Comparison of ENCODE assay signal across 8 cellular contexts in the genomic region with DNA sequence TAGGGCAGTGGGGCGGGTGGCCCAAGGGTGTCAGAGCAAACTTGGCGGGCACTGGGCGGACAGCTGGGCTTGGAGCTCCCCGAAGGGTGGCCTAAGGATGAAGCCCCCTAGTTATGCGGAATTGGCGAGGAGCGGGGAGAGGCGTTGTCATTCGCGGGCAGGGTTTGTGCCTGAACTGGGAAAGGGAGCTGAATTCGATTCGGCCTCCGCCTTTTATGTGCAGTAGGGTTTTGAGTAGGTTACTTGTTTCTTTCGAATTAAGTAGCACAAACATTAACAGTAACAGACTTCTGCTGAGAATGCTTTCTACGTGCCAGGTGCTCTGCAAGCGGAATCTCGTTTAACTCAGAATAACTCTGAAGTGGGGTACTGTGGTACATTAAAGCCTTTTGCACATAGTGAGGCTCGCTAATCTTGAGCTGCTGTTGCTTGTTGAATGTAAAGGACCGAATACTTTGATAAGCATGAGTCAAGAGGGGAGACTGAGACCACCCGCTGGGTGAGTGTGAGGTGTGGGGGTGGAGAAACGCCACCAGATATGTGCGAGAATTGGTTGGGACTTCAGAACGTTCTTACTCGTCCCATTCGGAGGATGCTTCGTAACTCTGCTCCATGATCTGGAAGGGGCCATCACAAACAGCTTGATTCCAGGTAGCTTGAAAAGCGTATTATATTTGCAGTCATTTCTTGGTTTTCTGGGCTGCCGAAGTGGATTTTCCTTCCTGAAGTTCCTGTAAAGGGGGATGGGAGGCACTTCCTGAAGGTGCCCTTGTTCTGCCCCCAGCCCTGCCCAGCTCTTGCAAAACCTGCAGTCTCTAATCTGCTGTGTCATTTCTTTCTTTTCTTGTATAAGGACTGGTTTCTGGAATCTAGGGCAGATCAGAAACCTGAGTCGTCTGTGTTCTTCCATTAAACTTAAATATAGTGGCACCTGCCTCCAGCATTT. TPM values are rescaled to one million over a fixed set of nuclear protein-coding genes. Genes with fewer than 3 reads are reported as not detected.
DNase-seq lines count a peak whose midpoint lies in the region; ATAC-seq, FAIRE-seq and TF ChIP-seq lines count a peak whose summit lies in the region.

No MANE protein-coding gene starts in this region.

- SMC1A ChIA-PET in GM12878 (lab: Charles Lee; ENCODE audit: uncharacterized antibody, unreplicated experiment), result interaction anchor here (0.8 to 8.6 kb wide), 11 partner anchors 11 to 276 kb away, joined by 3 to 87 read pairs (median 7); a partner anchor contains a TSS

- peaks cover 35% of the 10 kb centered on the region for H3K79me2 ChIP-seq in GM12878 (ENCODE audit: control insufficient read depth, insufficient read depth, low read length)

- ATAC-seq in GM12878 (no peak), right lobe of liver (peak; percentile 14 to 47 (median 43)), GM19455 (IDR thresholded peaks at IDR 0.05; ENCODE audit: unreplicated experiment) (no peak), HG02970 (IDR thresholded peaks at IDR 0.05; ENCODE audit: low FRiP score, unreplicated experiment) (no peak)

- TF ChIP-seq RAD21 in GM12878 (IDR thresholded peaks at IDR 0.05; ENCODE audit: insufficient read depth, low read depth, low read length), result no peak

- H3K27me3 ChIP-seq in GM12878 (replicated peaks in 1 of 2; ENCODE audit: control insufficient read depth in 2 of 2, insufficient read depth in 2 of 2, low read length in 1 of 2) (no peaks in the 10 kb centered on the region), right lobe of liver (no peaks in the 10 kb centered on the region)

- H3K9ac ChIP-seq in GM12878 (ENCODE audit: control insufficient read depth, insufficient read depth, low read length), result peak overlapping the region; percentile 98

- no peaks in the 10 kb centered on the region for H3K27me3 Mint-ChIP-seq in type B pancreatic cell

- H3K9me3 Mint-ChIP-seq in type B pancreatic cell, result no peaks in the 10 kb centered on the region

- H3K36me3 Mint-ChIP-seq in type B pancreatic cell, result peaks cover 8% of the 10 kb centered on the region

- H3K36me3 ChIP-seq in GM12878 (ENCODE audit: control insufficient read depth in 2 of 2, insufficient read depth in 2 of 2, low read length in 1 of 2) (peaks cover 13 to 15% of the 10 kb centered on the region in 2 experiments), right lobe of liver (peaks cover 11 to 38% (median 26%) of the 10 kb centered on the region in 4 donors)

- H3K27ac Mint-ChIP-seq in type B pancreatic cell, result peak overlapping the region; percentile 94

- intact Hi-C loops in GM12878 (cut with micrococcal nuclease; ENCODE audit: unreplicated experiment) (loop anchor here (5.0 to 10.0 kb wide), 2 partner anchors 49 to 258 kb away; a partner anchor contains a TSS), right lobe of liver (cut with DNase I) (no loop called here)

- H3K4me3 ChIP-seq in GM12878, result peak overlapping the region; percentile 98
- peak overlapping the region; percentile 100 for H3K4me3 ChIP-seq in right lobe of liver

- peak overlapping the region; percentile 97 for H3K27ac ChIP-seq in GM12878 (ENCODE audit: control insufficient read depth, insufficient read depth)
- H3K27ac ChIP-seq in right lobe of liver, result peak overlapping the region; percentile 84 to 90 (median 88)

- CTCF ChIA-PET in GM12878 (lab: Yijun Ruan, JAX), result interaction anchor here (0.7 to 9.4 kb wide), 16 partner anchors 12 to 654 kb away, joined by 3 to 94 read pairs (median 4); a partner anchor contains a TSS

- TF ChIP-seq POLR2A in GM12878 (IDR thresholded peaks at IDR 0.05; ENCODE audit: low read depth, low read length) (no peak), right lobe of liver (IDR thresholded peaks at IDR 0.05) (peak; percentile 50)

- peak; percentile 66 for FAIRE-seq in GM19239 (lab: Jason Lieb, UNC)
- FAIRE-seq in GM12878 (lab: Jason Lieb, UNC), result no peak
- no peak for FAIRE-seq in D721Med (lab: Jason Lieb, UNC)

- POLR2A ChIA-PET in GM12878 (lab: Charles Lee), result interaction anchor here (0.6 to 4.1 kb wide), 12 partner anchors 11 to 261 kb away, joined by 4 to 87 read pairs (median 10); a partner anchor contains a TSS

- peak overlapping the region; percentile 72 for H3K4me2 ChIP-seq in GM12878 (ENCODE audit: control insufficient read depth, insufficient read depth)

- no peak for TF ChIP-seq EP300 in GM12878 (IDR thresholded peaks at IDR 0.05; ENCODE audit: borderline replicate concordance in 1 of 2, control insufficient read depth in 1 of 2, low read depth in 2 of 2, low read length in 2 of 2)

- H2AFZ ChIP-seq in GM12878 (ENCODE audit: control insufficient read depth, low read depth, low read length), result peak overlapping the region; percentile 77

- BruUV-seq in GM12878 (replicated peaks; lab: Mats Ljungman, UMichigan), result TSS peak; percentile 70

- H3K9me3 ChIP-seq in GM12878 (replicated peaks; ENCODE audit: control insufficient read depth, insufficient read depth, low read length) (no peaks in the 10 kb centered on the region), right lobe of liver (no peaks in the 10 kb centered on the region)

- DNase-seq in GM19239 (ENCODE audit: insufficient read length, low spot score), result no peak
- DNase-seq in NCI-H69 (lab: John Stamatoyannopoulos, UW), result peak; percentile 11
- DNase-seq in GM12878 (ENCODE audit: low read depth, low spot score), result no peak
- peak; percentile 56 to 73 (median 73) for DNase-seq in right lobe of liver
- DNase-seq in type B pancreatic cell (ENCODE audit: extremely low spot score, unreplicated experiment), result no peak
- no peak for DNase-seq in D721Med (ENCODE audit: insufficient read length, low spot score)

- peaks cover 14% of the 10 kb centered on the region for H3K4me1 ChIP-seq in GM12878 (ENCODE audit: control insufficient read depth, insufficient read depth, low read length)
- peaks cover 0 to 14% (median 6%) of the 10 kb centered on the region in 4 donors for H3K4me1 ChIP-seq in right lobe of liver

- peak overlapping the region; percentile 97 for H3K4me3 Mint-ChIP-seq in type B pancreatic cell

- RAD21 ChIA-PET in GM12878 (lab: Charles Lee; ENCODE audit: unreplicated experiment), result interaction anchor here (0.7 to 4.0 kb wide), 11 partner anchors 8 to 280 kb away, joined by 3 to 92 read pairs (median 4); a partner anchor contains a TSS

- no peaks in the 10 kb centered on the region for H4K20me1 ChIP-seq in GM12878 (ENCODE audit: control insufficient read depth, insufficient read depth)

- peaks cover 23% of the 10 kb centered on the region for H3K4me1 Mint-ChIP-seq in type B pancreatic cell (ENCODE audit: unreplicated experiment)

- WGBS in GM12878 (ENCODE audit: insufficient coverage, insufficient replicate concordance, low lambda C conversion rate, missing lambda C conversion rate), result under 1% methylated on average over 29 of the region's 29 CpGs
- 0% methylated on average over 17 of the region's 29 CpGs for WGBS in right lobe of liver (ENCODE audit: insufficient coverage, low coverage, low lambda C conversion rate, missing lambda C conversion rate)

- TF ChIP-seq CTCF in GM12878 (IDR thresholded peaks at IDR 0.05 in 2 of 3, conservative IDR thresholded peaks at IDR 0.05 in 1 of 3; ENCODE audit: control insufficient read depth in 2 of 3, extremely low read depth in 1 of 3, insufficient read depth in 1 of 3, low read depth in 3 of 3, low read length in 3 of 3) (no peak), right lobe of liver (IDR thresholded peaks at IDR 0.05) (no peak), type B pancreatic cell (conservative IDR thresholded peaks at IDR 0.05) (no peak), D721Med (IDR thresholded peaks at IDR 0.05; ENCODE audit: insufficient read depth, missing control alignments) (no peak)

- in situ Hi-C loops in GM12878 (cut with MboI), result no loop called here

RNA-seq across cellular contexts. Expression of a gene that starts 0.9 kb away (rescaled TPM):
- 15.9 and 18.4 TPM in 2 replicates for total RNA-seq in GM12878 (2013; cell fraction: nucleolus; rRNA removed)
- 85.3 and 94.7 TPM in 2 replicates for total RNA-seq in GM12878 (2014; rRNA removed)
- 79.8 and 82.5 TPM in 2 replicates for total RNA-seq in GM12878 (2014; rRNA removed; fragmentation: Illumina TruSeq; extraction: Trizol)
- 94.4 and 98.8 TPM in 2 replicates for total RNA-seq in GM12878 (2021)
- 94.3 TPM for polyA plus RNA-seq in GM12878 (2011; ENCODE audit: low read depth)
- polyA plus RNA-seq in GM12878 (2011; rRNA removed), result 140 and 147 TPM in 2 replicates
- 117 and 123 TPM in 2 replicates for polyA plus RNA-seq in GM12878 (2011; cell fraction: cytosol; rRNA removed)
- 63.1 and 68.7 TPM in 2 replicates for polyA plus RNA-seq in GM12878 (2011; cell fraction: nucleus; rRNA removed)
- 53.8 and 69.0 TPM in 2 replicates for polyA plus RNA-seq in GM12878 (2012)
- polyA plus RNA-seq in GM12878 (2014; fragmentation: Illumina TruSeq; extraction: Trizol), result 83.1 and 88.7 TPM in 2 replicates
- polyA plus RNA-seq in GM12878 (2014; fragmentation: Nextera tagmentation; extraction: Ambion mirVana), result 10 to 100 TPM; 19.4 to 62.9 TPM
- polyA plus RNA-seq in GM12878 (2014; rRNA removed), result 114 and 119 TPM in 2 replicates
- 100 to 1,000 TPM; 243 to 246 TPM for polyA plus RNA-seq in GM12878 (2016; fragmentation: Nextera tagmentation; extraction: Ambion mirVana)
- 41.8 and 45.5 TPM in 2 replicates for polyA minus RNA-seq in GM12878 (2011; rRNA and poly(A)+ RNA removed)
- polyA minus RNA-seq in GM12878 (2011; cell fraction: cytosol; rRNA and poly(A)+ RNA removed), result 20.6 and 25.0 TPM in 2 replicates
- 10.2 and 15.5 TPM in 2 replicates for polyA minus RNA-seq in GM12878 (2011; cell fraction: nucleus; rRNA and poly(A)+ RNA removed)
- 100 to 1,000 TPM in 5 of 6 experiments, 10 to 100 TPM in 1; 78.1 to 232 (median 125) TPM for total RNA-seq in right lobe of liver
- total RNA-seq in type B pancreatic cell (ENCODE audit: low replicate concordance), result 85.8 and 122 TPM in 2 replicates

RNA-seq across cellular contexts. Expression of a gene that starts 33.0 kb away (rescaled TPM):
- 46.2 and 48.0 TPM in 2 replicates for total RNA-seq in GM12878 (2013; cell fraction: nucleolus; rRNA removed)
- 37.2 and 38.7 TPM in 2 replicates for total RNA-seq in GM12878 (2014; rRNA removed)
- total RNA-seq in GM12878 (2014; rRNA removed; fragmentation: Illumina TruSeq; extraction: Trizol), result 24.9 and 27.3 TPM in 2 replicates
- total RNA-seq in GM12878 (2021), result 43.5 and 47.1 TPM in 2 replicates
- 8.9 TPM for polyA plus RNA-seq in GM12878 (2011; ENCODE audit: low read depth)
- polyA plus RNA-seq in GM12878 (2011; rRNA removed), result 31.1 and 36.1 TPM in 2 replicates
- polyA plus RNA-seq in GM12878 (2011; cell fraction: cytosol; rRNA removed), result 42.5 and 47.7 TPM in 2 replicates
- polyA plus RNA-seq in GM12878 (2011; cell fraction: nucleus; rRNA removed), result 23.6 and 25.1 TPM in 2 replicates
- 15.7 and 21.9 TPM in 2 replicates for polyA plus RNA-seq in GM12878 (2012)
- polyA plus RNA-seq in GM12878 (2014; fragmentation: Illumina TruSeq; extraction: Trizol), result 40.6 and 51.9 TPM in 2 replicates
- 10 to 100 TPM; 13.1 to 26.4 TPM for polyA plus RNA-seq in GM12878 (2014; fragmentation: Nextera tagmentation; extraction: Ambion mirVana)
- 37.7 and 40.4 TPM in 2 replicates for polyA plus RNA-seq in GM12878 (2014; rRNA removed)
- polyA plus RNA-seq in GM12878 (2016; fragmentation: Nextera tagmentation; extraction: Ambion mirVana), result 10 to 100 TPM; 26.4 to 38.0 TPM
- polyA minus RNA-seq in GM12878 (2011; rRNA and poly(A)+ RNA removed), result 27.0 and 54.7 TPM in 2 replicates
- polyA minus RNA-seq in GM12878 (2011; cell fraction: cytosol; rRNA and poly(A)+ RNA removed), result 22.9 and 28.1 TPM in 2 replicates
- 7.1 and 14.4 TPM in 2 replicates for polyA minus RNA-seq in GM12878 (2011; cell fraction: nucleus; rRNA and poly(A)+ RNA removed)
- total RNA-seq in right lobe of liver, result 1 to 10 TPM; 3.2 to 7.8 (median 5.9) TPM
- total RNA-seq in type B pancreatic cell (ENCODE audit: low replicate concordance), result 26.9 and 43.5 TPM in 2 replicates

RNA-seq across cellular contexts. Expression of a gene that starts 39.6 kb away (rescaled TPM):
- total RNA-seq in GM12878 (2013; cell fraction: nucleolus; rRNA removed), result 0.66 and 0.86 TPM in 2 replicates
- 1.9 and 2.1 TPM in 2 replicates for total RNA-seq in GM12878 (2014; rRNA removed)
- total RNA-seq in GM12878 (2014; rRNA removed; fragmentation: Illumina TruSeq; extraction: Trizol), result 2.0 and 2.2 TPM in 2 replicates
- 1.7 and 2.1 TPM in 2 replicates for total RNA-seq in GM12878 (2021)
- 0.28 TPM for polyA plus RNA-seq in GM12878 (2011; ENCODE audit: low read depth)
- polyA plus RNA-seq in GM12878 (2011; rRNA removed), result 0.13 and 0.29 TPM in 2 replicates
- polyA plus RNA-seq in GM12878 (2011; cell fraction: cytosol; rRNA removed), result 0.33 and 0.50 TPM in 2 replicates
- polyA plus RNA-seq in GM12878 (2011; cell fraction: nucleus; rRNA removed), result 0.27 and 0.28 TPM in 2 replicates
- 0.36 and 0.50 TPM in 2 replicates for polyA plus RNA-seq in GM12878 (2012)
- 2.3 and 3.1 TPM in 2 replicates for polyA plus RNA-seq in GM12878 (2014; fragmentation: Illumina TruSeq; extraction: Trizol)
- under 1 TPM; 0.35 to 0.79 TPM for polyA plus RNA-seq in GM12878 (2014; fragmentation: Nextera tagmentation; extraction: Ambion mirVana)
- 2.7 and 3.3 TPM in 2 replicates for polyA plus RNA-seq in GM12878 (2014; rRNA removed)
- polyA plus RNA-seq in GM12878 (2016; fragmentation: Nextera tagmentation; extraction: Ambion mirVana), result under 1 TPM; 0.47 to 0.88 TPM
- polyA minus RNA-seq in GM12878 (2011; rRNA and poly(A)+ RNA removed), result 0.22 and 0.31 TPM in 2 replicates
- not detected in 2 replicates for polyA minus RNA-seq in GM12878 (2011; cell fraction: cytosol; rRNA and poly(A)+ RNA removed)
- polyA minus RNA-seq in GM12878 (2011; cell fraction: nucleus; rRNA and poly(A)+ RNA removed), result 0.24 TPM in 1 of 2 replicates, not detected in the other
- under 1 TPM; 0.18 to 0.50 (median 0.32) TPM for total RNA-seq in right lobe of liver
- not detected in 2 replicates for total RNA-seq in type B pancreatic cell (ENCODE audit: low replicate concordance)

Comparison
In these comparisons a context has a peak if more than half of its experiments do, and no peak if none do; other contexts are left out.
1. DNase-seq: peak in NCI-H69 (single experiment) and right lobe of liver (3 of 3); none in GM19239 (single experiment), GM12878 (single experiment), type B pancreatic cell (single experiment) and D721Med (single experiment).
2. ATAC-seq: peak in right lobe of liver (4 of 4); none in GM12878 (single experiment), GM19455 (single experiment) and HG02970 (single experiment).